18 cellular contexts compared by ENCODE assay signal in genomic region chr14:20732950-20733650, GRCh38. TPM values are rescaled to one million over a fixed set of nuclear protein-coding genes. Genes with fewer than 3 reads are reported as not detected.
"Had no signal": no experiment of that assay in that cellular context is flagged by ENCODE, and none has a peak within 500 bp of the region (broad histone marks: within the 10 kb centered on the region; RNA-seq: fewer than 3 reads in every experiment).

No MANE protein-coding gene starts in this region.

- H3K4me1 Mint-ChIP-seq: activated CD4-positive, alpha-beta T cell treated with anti-CD3 and anti-CD28 coated beads, Interleukin-2, amount 10 ng/mL, durations not matched to agents 7 days and 5 days had no signal

- H3K9me3 ChIP-seq: pancreas, tibial nerve had no signal

- H3K79me2 ChIP-seq: hepatocyte had no signal

- H2AFZ ChIP-seq: hepatocyte had no signal

- H3K4me3 Mint-ChIP-seq: activated CD4-positive, alpha-beta T cell treated with anti-CD3 and anti-CD28 coated beads, Interleukin-2, amount 10 ng/mL, durations not matched to agents 7 days and 5 days; T-helper 2 cell treated with Interferon-gamma antibody and Interleukin-4, amounts not matched to agents 5 μg/mL and 100 μg/mL, for 36 hours had no signal

- H3K9me3 Mint-ChIP-seq: activated CD4-positive, alpha-beta T cell treated with anti-CD3 and anti-CD28 coated beads, Interleukin-2, amount 10 ng/mL, durations not matched to agents 7 days and 5 days; T-helper 2 cell treated with Interferon-gamma antibody and Interleukin-4, amounts not matched to agents 5 μg/mL and 100 μg/mL, for 36 hours had no signal

- H3K4me2 ChIP-seq: hepatocyte had no signal

- H3K27ac Mint-ChIP-seq: activated CD4-positive, alpha-beta T cell treated with anti-CD3 and anti-CD28 coated beads, Interleukin-2, amount 10 ng/mL, durations not matched to agents 7 days and 5 days; T-helper 2 cell treated with Interferon-gamma antibody and Interleukin-4, amounts not matched to agents 5 μg/mL and 100 μg/mL, for 36 hours had no signal

- H3K27me3 ChIP-seq: hepatocyte, pancreas, tibial nerve had no signal

- DNase-seq: activated CD4-positive, alpha-beta T cell treated with anti-CD3 and anti-CD28 coated beads, Interleukin-2, amount 10 ng/mL, durations not matched to agents 7 days and 5 days; activated naive CD4-positive, alpha-beta T cell; activated T-cell treated with anti-CD3 and anti-CD28 coated beads for 4 hours; pancreas; small intestine; stimulated activated CD4-positive, alpha-beta T cell treated with anti-CD3 and anti-CD28 coated beads, Interleukin-4, amount 100 ng/mL, for 24 hours; stimulated activated naive CD4-positive, alpha-beta T cell had no signal

- H3K36me3 ChIP-seq: pancreas, tibial nerve had no signal

- H3K4me3 ChIP-seq: hepatocyte, pancreas, tibial nerve had no signal

- H3K27ac ChIP-seq: hepatocyte, pancreas had no signal

RNA-seq across cellular contexts. Expression of gene EDDM3A, which starts 12.6 kb away (rescaled TPM):
- total RNA-seq: activated CD4-positive, alpha-beta T cell treated with anti-CD3 and anti-CD28 coated beads, Interleukin-2, amount 10 ng/mL, durations not matched to agents 7 days and 5 days; aorta; chondrocyte; dermis microvascular lymphatic vessel endothelial cell; epithelial cell of proximal tubule; hepatocyte; liver; pancreas; renal cortical epithelial cell; tibial nerve had no signal
- polyA plus RNA-seq: aorta, hepatocyte, keratinocyte, liver, neural cell, pancreas, small intestine had no signal

RNA-seq across cellular contexts. Expression of gene EDDM3B, which starts 35.1 kb away (rescaled TPM):
- total RNA-seq: activated CD4-positive, alpha-beta T cell treated with anti-CD3 and anti-CD28 coated beads, Interleukin-2, amount 10 ng/mL, durations not matched to agents 7 days and 5 days; aorta; chondrocyte; dermis microvascular lymphatic vessel endothelial cell; epithelial cell of proximal tubule; hepatocyte; liver; pancreas; renal cortical epithelial cell; tibial nerve had no signal
- polyA plus RNA-seq: aorta, hepatocyte, keratinocyte, liver, neural cell, pancreas, small intestine had no signal

RNA-seq across cellular contexts. Expression of gene RNASE6, which starts 48.0 kb away (rescaled TPM):
- total RNA-seq: chondrocyte, dermis microvascular lymphatic vessel endothelial cell, renal cortical epithelial cell had no signal
- polyA plus RNA-seq: keratinocyte, neural cell had no signal
